In genomic region chr4:135573251-135573650, GRCh38 we compare ENCODE assay signal across 6 cellular contexts.
"Had no signal": no experiment of that assay in that cellular context is flagged by ENCODE, and none has a peak within 500 bp of the region (broad histone marks: within the 10 kb centered on the region; RNA-seq: fewer than 3 reads in every experiment).

No MANE protein-coding gene starts in this region.

- H3K9ac ChIP-seq: KMS-11 had no signal

- H3K4me2 ChIP-seq: KMS-11 had no signal

- H3K4me3 ChIP-seq: K562 had no signal

- H3K27ac ChIP-seq: HL-60, KMS-11 had no signal

- DNase-seq: IMR-90, KBM-7, KG1 had no signal
